8 cellular contexts compared by ENCODE assay signal in genomic region chr16:57519796-57520360, GRCh38. TPM values are rescaled to one million over a fixed set of nuclear protein-coding genes. Genes with fewer than 3 reads are reported as not detected.
DNase-seq lines count a peak whose midpoint lies in the region; ATAC-seq and TF ChIP-seq lines count a peak whose summit lies in the region.

No MANE protein-coding gene starts in this region.

- 38% methylated on average over 10 of the region's 10 CpGs for WGBS in lower leg skin, 2 donors

- no peaks in the 10 kb centered on the region for H3K9me3 Mint-ChIP-seq in activated CD4-positive, alpha-beta T cell treated with anti-CD3 and anti-CD28 coated beads, Interleukin-2, amount 10 ng/mL, durations not matched to agents 7 days and 5 days

- DNase-seq in DMS79 treated with DMSO at 0.1 percent for 48 hours (lab: John Stamatoyannopoulos, UW): peak; percentile 11
- peak; percentile 46 for DNase-seq in NCI-H1105 treated with DMSO at 0.1 percent for 48 hours (lab: John Stamatoyannopoulos, UW)
- DNase-seq in activated CD4-positive, alpha-beta T cell treated with anti-CD3 and anti-CD28 coated beads, Interleukin-2, amount 10 ng/mL, durations not matched to agents 7 days and 5 days: peak; percentile 84
- DNase-seq in choroid plexus epithelial cell (ENCODE audit: low read depth): peak; percentile 78
- peak; percentile 36 to 94 for DNase-seq in lower leg skin (ENCODE audit: low spot score in 2 of 2)
- DNase-seq in stimulated activated CD8-positive, alpha-beta memory T cell treated with anti-CD3 and anti-CD28 coated beads, Interleukin-12 subunit alpha, Interleukin-12 subunit beta, amount 100 ng/mL, for 1 hour (ENCODE audit: low read depth): peak; percentile 77

- CTCF ChIA-PET in activated CD4-positive, alpha-beta T cell treated with anti-CD3 and anti-CD28 coated beads, Interleukin-2, amount 10 ng/mL, durations not matched to agents 7 days and 5 days (lab: Charles Lee): interaction anchor here (0.6 to 2.7 kb wide), 31 partner anchors 8 to 605 kb away, joined by 3 to 25 read pairs (median 4); partner anchors contain the start of genes CCDC102A, CIAPIN1, COQ9 and DOK4

- intact Hi-C loops in lower leg skin (cut with DNase I; ENCODE audit: low total_unique reads): loop anchor here (5.0 kb wide), 2 partner anchors 103 to 218 kb away; no protein-coding TSS in a partner anchor

- no peak for TF ChIP-seq POLR2A in lower leg skin (IDR thresholded peaks at IDR 0.05)

- peaks cover 12% of the 10 kb centered on the region for H3K36me3 Mint-ChIP-seq in activated CD4-positive, alpha-beta T cell treated with anti-CD3 and anti-CD28 coated beads, Interleukin-2, amount 10 ng/mL, durations not matched to agents 7 days and 5 days (ENCODE audit: low read depth)

- H3K4me1 Mint-ChIP-seq in activated CD4-positive, alpha-beta T cell treated with anti-CD3 and anti-CD28 coated beads, Interleukin-2, amount 10 ng/mL, durations not matched to agents 7 days and 5 days: peaks cover 19% of the 10 kb centered on the region

- TF ChIP-seq CTCF in choroid plexus epithelial cell (conservative IDR thresholded peaks at IDR 0.05; ENCODE audit: low read depth, low read length): peak; percentile 99
- peak in 1 of 3 donors; percentile 87 for TF ChIP-seq CTCF in lower leg skin (IDR thresholded peaks at IDR 0.05)

- no peak overlapping the region for H3K4me3 Mint-ChIP-seq in activated CD4-positive, alpha-beta T cell treated with anti-CD3 and anti-CD28 coated beads, Interleukin-2, amount 10 ng/mL, durations not matched to agents 7 days and 5 days

- H3K4me3 ChIP-seq in choroid plexus epithelial cell (ENCODE audit: low read depth, low read length) (no peak overlapping the region), lower leg skin (ENCODE audit: low read depth, poor library complexity, severe bottlenecking) (no peak overlapping the region)

- no peaks in the 10 kb centered on the region for H3K27me3 Mint-ChIP-seq in activated CD4-positive, alpha-beta T cell treated with anti-CD3 and anti-CD28 coated beads, Interleukin-2, amount 10 ng/mL, durations not matched to agents 7 days and 5 days

- POLR2A ChIA-PET in activated CD4-positive, alpha-beta T cell treated with anti-CD3 and anti-CD28 coated beads, Interleukin-2, amount 10 ng/mL, durations not matched to agents 7 days and 5 days (lab: Charles Lee): interaction anchor here (0.7 kb wide), 1 partner anchor 30 kb away, joined by 3 read pairs; no protein-coding TSS in a partner anchor

- H3K27ac Mint-ChIP-seq in activated CD4-positive, alpha-beta T cell treated with anti-CD3 and anti-CD28 coated beads, Interleukin-2, amount 10 ng/mL, durations not matched to agents 7 days and 5 days: no peak overlapping the region

- peak; percentile 71 for ATAC-seq in GM21423 (IDR thresholded peaks at IDR 0.05; ENCODE audit: unreplicated experiment)
- no peak for ATAC-seq in HG03521 (IDR thresholded peaks at IDR 0.05; ENCODE audit: unreplicated experiment)

RNA-seq across cellular contexts. Expression of gene CCDC102A, which starts 16.5 kb away (rescaled TPM):
- total RNA-seq in activated CD4-positive, alpha-beta T cell treated with anti-CD3 and anti-CD28 coated beads, Interleukin-2, amount 10 ng/mL, durations not matched to agents 7 days and 5 days: 10 to 100 TPM in 1 of 2 experiments, 1 to 10 TPM in 1; 8.1 to 10.5 TPM
- 10 to 100 TPM; 13.7 to 18.9 (median 16.4) TPM for total RNA-seq in lower leg skin

RNA-seq across cellular contexts. Expression of gene ADGRG5, which starts 22.6 kb away (rescaled TPM):
- 1 to 10 TPM; 5.9 to 6.6 TPM for total RNA-seq in activated CD4-positive, alpha-beta T cell treated with anti-CD3 and anti-CD28 coated beads, Interleukin-2, amount 10 ng/mL, durations not matched to agents 7 days and 5 days
- total RNA-seq in lower leg skin: 1 to 10 TPM in 1 of 4 donors, under 1 TPM in 3; 0.23 to 1.5 (median 0.47) TPM

RNA-seq across cellular contexts. Expression of gene DOK4, which starts 33.6 kb away (rescaled TPM):
- 1 to 10 TPM; 2.3 to 2.7 TPM for total RNA-seq in activated CD4-positive, alpha-beta T cell treated with anti-CD3 and anti-CD28 coated beads, Interleukin-2, amount 10 ng/mL, durations not matched to agents 7 days and 5 days
- 10 to 100 TPM; 38.9 to 60.5 (median 44.6) TPM for total RNA-seq in lower leg skin

RNA-seq across cellular contexts. Expression of gene POLR2C, which starts 57.4 kb away (rescaled TPM):
- total RNA-seq in activated CD4-positive, alpha-beta T cell treated with anti-CD3 and anti-CD28 coated beads, Interleukin-2, amount 10 ng/mL, durations not matched to agents 7 days and 5 days: 10 to 100 TPM; 54.0 to 55.0 TPM
- 100 to 1,000 TPM in 2 of 4 donors, 10 to 100 TPM in 2; 87.9 to 128 (median 98.1) TPM for total RNA-seq in lower leg skin

Comparison
In these comparisons a context has a peak if more than half of its experiments do, and no peak if none do; other contexts are left out.
1. DNase-seq: peak in every context shown above with its lines; median percentile 84 in activated CD4-positive, alpha-beta T cell treated with anti-CD3 and anti-CD28 coated beads, Interleukin-2, amount 10 ng/mL, durations not matched to agents 7 days and 5 days; 78 in choroid plexus epithelial cell; 77 in stimulated activated CD8-positive, alpha-beta memory T cell treated with anti-CD3 and anti-CD28 coated beads, Interleukin-12 subunit alpha, Interleukin-12 subunit beta, amount 100 ng/mL, for 1 hour; 65 in lower leg skin; 46 in NCI-H1105 treated with DMSO at 0.1 percent for 48 hours; 11 in DMS79 treated with DMSO at 0.1 percent for 48 hours.
2. RNA of gene DOK4, which starts 33.6 kb away (total RNA-seq): 38.9 to 60.5 TPM in lower leg skin; 2.3 to 2.7 TPM in activated CD4-positive, alpha-beta T cell treated with anti-CD3 and anti-CD28 coated beads, Interleukin-2, amount 10 ng/mL, durations not matched to agents 7 days and 5 days; every median in the first group is over 10 times any median in the second.